9 cellular contexts compared by ENCODE assay signal in genomic region chr18:56495884-56496283, GRCh38.
"Had no signal": no experiment of that assay in that cellular context is flagged by ENCODE, and none has a peak within 500 bp of the region (broad histone marks: within the 10 kb centered on the region; RNA-seq: fewer than 3 reads in every experiment).

No MANE protein-coding gene starts in this region.

- DNase-seq: GM23248, H7, HFFc6, IMR-90, KBM-7 had no signal

- H2AFZ ChIP-seq: GM23248 had no signal

- H3K36me3 ChIP-seq: HAP-1 had no signal

- H3K9ac ChIP-seq: GM23248, KMS-11 had no signal

- FAIRE-seq: HTR-8/SVneo had no signal

- H3K4me2 ChIP-seq: KMS-11 had no signal

- H3K27ac ChIP-seq: GM23248, KMS-11 had no signal

- ATAC-seq: HCT116 had no signal

- H3K4me3 ChIP-seq: GM23248, HAP-1 had no signal

- H3K9me3 ChIP-seq: HAP-1 had no signal

- H3K4me1 ChIP-seq: HAP-1 had no signal
